In genomic region chr2:12717191-12717987, GRCh38 we compare ENCODE assay signal across 1 cellular context.
TF ChIP-seq lines count a peak whose summit lies in the region.

No MANE protein-coding gene starts in this region.

TF ChIP-seq in HepG2, 621 proteins besides CTCF, POLR2A, EP300 and RAD21 (continued from another document and continues in another):
- no peak for TF ChIP-seq ZBED4 (CRISPR knock-in tag; IDR thresholded peaks at IDR 0.05; ENCODE audit: borderline replicate concordance)
- 0 out of 2 replicates have a peak, but pooled peaks have one; percentile 15 for TF ChIP-seq HIVEP1 (CRISPR knock-in tag; IDR thresholded peaks at IDR 0.05)
- TF ChIP-seq MAFF (IDR thresholded peaks at IDR 0.05; ENCODE audit: low read depth, low read length), result no peak
- TF ChIP-seq, protein P1, sequence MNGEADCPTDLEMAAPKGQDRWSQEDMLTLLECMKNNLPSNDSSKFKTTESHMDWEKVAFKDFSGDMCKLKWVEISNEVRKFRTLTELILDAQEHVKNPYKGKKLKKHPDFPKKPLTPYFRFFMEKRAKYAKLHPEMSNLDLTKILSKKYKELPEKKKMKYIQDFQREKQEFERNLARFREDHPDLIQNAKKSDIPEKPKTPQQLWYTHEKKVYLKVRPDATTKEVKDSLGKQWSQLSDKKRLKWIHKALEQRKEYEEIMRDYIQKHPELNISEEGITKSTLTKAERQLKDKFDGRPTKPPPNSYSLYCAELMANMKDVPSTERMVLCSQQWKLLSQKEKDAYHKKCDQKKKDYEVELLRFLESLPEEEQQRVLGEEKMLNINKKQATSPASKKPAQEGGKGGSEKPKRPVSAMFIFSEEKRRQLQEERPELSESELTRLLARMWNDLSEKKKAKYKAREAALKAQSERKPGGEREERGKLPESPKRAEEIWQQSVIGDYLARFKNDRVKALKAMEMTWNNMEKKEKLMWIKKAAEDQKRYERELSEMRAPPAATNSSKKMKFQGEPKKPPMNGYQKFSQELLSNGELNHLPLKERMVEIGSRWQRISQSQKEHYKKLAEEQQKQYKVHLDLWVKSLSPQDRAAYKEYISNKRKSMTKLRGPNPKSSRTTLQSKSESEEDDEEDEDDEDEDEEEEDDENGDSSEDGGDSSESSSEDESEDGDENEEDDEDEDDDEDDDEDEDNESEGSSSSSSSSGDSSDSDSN (CRISPR knock-in tag; IDR thresholded peaks at IDR 0.05), result peak; percentile 41; the same call in 1 of the 2 replicates
- no peak for TF ChIP-seq CBFB (CRISPR knock-in tag; IDR thresholded peaks at IDR 0.05)
- TF ChIP-seq ZNF768 (CRISPR knock-in tag; IDR thresholded peaks at IDR 0.05), result 0 out of 2 replicates have a peak, but pooled peaks have one; percentile 7
- TF ChIP-seq, protein P2, sequence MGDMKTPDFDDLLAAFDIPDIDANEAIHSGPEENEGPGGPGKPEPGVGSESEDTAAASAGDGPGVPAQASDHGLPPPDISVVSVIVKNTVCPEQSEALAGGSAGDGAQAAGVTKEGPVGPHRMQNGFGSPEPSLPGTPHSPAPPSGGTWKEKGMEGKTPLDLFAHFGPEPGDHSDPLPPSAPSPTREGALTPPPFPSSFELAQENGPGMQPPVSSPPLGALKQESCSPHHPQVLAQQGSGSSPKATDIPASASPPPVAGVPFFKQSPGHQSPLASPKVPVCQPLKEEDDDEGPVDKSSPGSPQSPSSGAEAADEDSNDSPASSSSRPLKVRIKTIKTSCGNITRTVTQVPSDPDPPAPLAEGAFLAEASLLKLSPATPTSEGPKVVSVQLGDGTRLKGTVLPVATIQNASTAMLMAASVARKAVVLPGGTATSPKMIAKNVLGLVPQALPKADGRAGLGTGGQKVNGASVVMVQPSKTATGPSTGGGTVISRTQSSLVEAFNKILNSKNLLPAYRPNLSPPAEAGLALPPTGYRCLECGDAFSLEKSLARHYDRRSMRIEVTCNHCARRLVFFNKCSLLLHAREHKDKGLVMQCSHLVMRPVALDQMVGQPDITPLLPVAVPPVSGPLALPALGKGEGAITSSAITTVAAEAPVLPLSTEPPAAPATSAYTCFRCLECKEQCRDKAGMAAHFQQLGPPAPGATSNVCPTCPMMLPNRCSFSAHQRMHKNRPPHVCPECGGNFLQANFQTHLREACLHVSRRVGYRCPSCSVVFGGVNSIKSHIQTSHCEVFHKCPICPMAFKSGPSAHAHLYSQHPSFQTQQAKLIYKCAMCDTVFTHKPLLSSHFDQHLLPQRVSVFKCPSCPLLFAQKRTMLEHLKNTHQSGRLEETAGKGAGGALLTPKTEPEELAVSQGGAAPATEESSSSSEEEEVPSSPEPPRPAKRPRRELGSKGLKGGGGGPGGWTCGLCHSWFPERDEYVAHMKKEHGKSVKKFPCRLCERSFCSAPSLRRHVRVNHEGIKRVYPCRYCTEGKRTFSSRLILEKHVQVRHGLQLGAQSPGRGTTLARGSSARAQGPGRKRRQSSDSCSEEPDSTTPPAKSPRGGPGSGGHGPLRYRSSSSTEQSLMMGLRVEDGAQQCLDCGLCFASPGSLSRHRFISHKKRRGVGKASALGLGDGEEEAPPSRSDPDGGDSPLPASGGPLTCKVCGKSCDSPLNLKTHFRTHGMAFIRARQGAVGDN (CRISPR knock-in tag; IDR thresholded peaks at IDR 0.05), result peak; percentile 67
- TF ChIP-seq ONECUT2 (CRISPR knock-in tag; IDR thresholded peaks at IDR 0.05), result no peak
- TF ChIP-seq ARID2 (CRISPR knock-in tag; IDR thresholded peaks at IDR 0.05; ENCODE audit: borderline replicate concordance), result no peak
- no peak for TF ChIP-seq NCOA2 (CRISPR knock-in tag; IDR thresholded peaks at IDR 0.05)
- 0 out of 2 replicates have a peak, but pooled peaks have one; percentile 4 for TF ChIP-seq KDM3A (CRISPR knock-in tag; IDR thresholded peaks at IDR 0.05; ENCODE audit: low read depth)
- no peak for TF ChIP-seq SRSF1 (optimal IDR thresholded peaks at IDR 0.05; ENCODE audit: low read depth, low read length)
- TF ChIP-seq TBP (CRISPR knock-in tag; IDR thresholded peaks at IDR 0.05), result no peak
- TF ChIP-seq ZNF709 (CRISPR knock-in tag; IDR thresholded peaks at IDR 0.05), result no peak
- TF ChIP-seq HMG20A (CRISPR knock-in tag; IDR thresholded peaks at IDR 0.05; ENCODE audit: borderline replicate concordance), result no peak
- TF ChIP-seq KDM5A (IDR thresholded peaks at IDR 0.05; ENCODE audit: borderline replicate concordance, low read length), result no peak
- TF ChIP-seq FOXA3 (CRISPR knock-in tag; IDR thresholded peaks at IDR 0.05), result no peak
- no peak for TF ChIP-seq FOXJ3 (CRISPR knock-in tag; IDR thresholded peaks at IDR 0.05; ENCODE audit: borderline replicate concordance)
- TF ChIP-seq ZNF674 (CRISPR knock-in tag; IDR thresholded peaks at IDR 0.05; ENCODE audit: low read depth), result no peak
- no peak for TF ChIP-seq STAT5B (CRISPR knock-in tag; IDR thresholded peaks at IDR 0.05)
- no peak for TF ChIP-seq ZNF24 (IDR thresholded peaks at IDR 0.05)
- no peak for TF ChIP-seq NCOA5 (CRISPR knock-in tag; IDR thresholded peaks at IDR 0.05)
- no peak for TF ChIP-seq NFIC (IDR thresholded peaks at IDR 0.05; ENCODE audit: low read length)
- TF ChIP-seq ZBTB8A (CRISPR knock-in tag; IDR thresholded peaks at IDR 0.05; ENCODE audit: borderline replicate concordance, low read depth), result no peak
- TF ChIP-seq ZNF124 (CRISPR knock-in tag; IDR thresholded peaks at IDR 0.05), result no peak
- TF ChIP-seq ZNF652 (CRISPR knock-in tag; IDR thresholded peaks at IDR 0.05; ENCODE audit: borderline replicate concordance, low read depth), result no peak
- no peak for TF ChIP-seq ZNF879 (CRISPR knock-in tag; IDR thresholded peaks at IDR 0.05)
- no peak for TF ChIP-seq ZSCAN9 (CRISPR knock-in tag; IDR thresholded peaks at IDR 0.05; ENCODE audit: borderline replicate concordance)
- no peak; the same call in 1 of the 2 replicates for TF ChIP-seq ZNF232 (CRISPR knock-in tag; IDR thresholded peaks at IDR 0.05; ENCODE audit: borderline replicate concordance)
- TF ChIP-seq, protein P3, sequence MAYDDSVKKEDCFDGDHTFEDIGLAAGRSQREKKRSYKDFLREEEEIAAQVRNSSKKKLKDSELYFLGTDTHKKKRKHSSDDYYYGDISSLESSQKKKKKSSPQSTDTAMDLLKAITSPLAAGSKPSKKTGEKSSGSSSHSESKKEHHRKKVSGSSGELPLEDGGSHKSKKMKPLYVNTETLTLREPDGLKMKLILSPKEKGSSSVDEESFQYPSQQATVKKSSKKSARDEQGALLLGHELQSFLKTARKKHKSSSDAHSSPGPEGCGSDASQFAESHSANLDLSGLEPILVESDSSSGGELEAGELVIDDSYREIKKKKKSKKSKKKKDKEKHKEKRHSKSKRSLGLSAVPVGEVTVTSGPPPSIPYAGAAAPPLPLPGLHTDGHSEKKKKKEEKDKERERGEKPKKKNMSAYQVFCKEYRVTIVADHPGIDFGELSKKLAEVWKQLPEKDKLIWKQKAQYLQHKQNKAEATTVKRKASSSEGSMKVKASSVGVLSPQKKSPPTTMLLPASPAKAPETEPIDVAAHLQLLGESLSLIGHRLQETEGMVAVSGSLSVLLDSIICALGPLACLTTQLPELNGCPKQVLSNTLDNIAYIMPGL (CRISPR knock-in tag; IDR thresholded peaks at IDR 0.05; ENCODE audit: borderline replicate concordance in 1 of 2, low read depth in 1 of 2), result 0 out of 4 replicates have a peak, but pooled peaks of 1 of the 2 experiments have one; percentile 37
- no peak for TF ChIP-seq ZNF382 (CRISPR knock-in tag; IDR thresholded peaks at IDR 0.05; ENCODE audit: borderline replicate concordance)
- TF ChIP-seq, protein P4, sequence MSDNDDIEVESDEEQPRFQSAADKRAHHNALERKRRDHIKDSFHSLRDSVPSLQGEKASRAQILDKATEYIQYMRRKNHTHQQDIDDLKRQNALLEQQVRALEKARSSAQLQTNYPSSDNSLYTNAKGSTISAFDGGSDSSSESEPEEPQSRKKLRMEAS (IDR thresholded peaks at IDR 0.05), result peak; percentile 64
- TF ChIP-seq, protein P5, sequence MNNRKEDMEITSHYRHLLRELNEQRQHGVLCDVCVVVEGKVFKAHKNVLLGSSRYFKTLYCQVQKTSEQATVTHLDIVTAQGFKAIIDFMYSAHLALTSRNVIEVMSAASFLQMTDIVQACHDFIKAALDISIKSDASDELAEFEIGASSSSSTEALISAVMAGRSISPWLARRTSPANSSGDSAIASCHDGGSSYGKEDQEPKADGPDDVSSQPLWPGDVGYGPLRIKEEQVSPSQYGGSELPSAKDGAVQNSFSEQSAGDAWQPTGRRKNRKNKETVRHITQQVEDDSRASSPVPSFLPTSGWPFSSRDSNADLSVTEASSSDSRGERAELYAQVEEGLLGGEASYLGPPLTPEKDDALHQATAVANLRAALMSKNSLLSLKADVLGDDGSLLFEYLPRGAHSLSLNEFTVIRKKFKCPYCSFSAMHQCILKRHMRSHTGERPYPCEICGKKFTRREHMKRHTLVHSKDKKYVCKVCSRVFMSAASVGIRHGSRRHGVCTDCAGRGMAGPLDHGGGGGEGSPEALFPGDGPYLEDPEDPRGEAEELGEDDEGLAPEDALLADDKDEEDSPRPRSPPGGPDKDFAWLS (CRISPR knock-in tag; IDR thresholded peaks at IDR 0.05; ENCODE audit: borderline replicate concordance), result no peak
- no peak for TF ChIP-seq NFATC3 (CRISPR knock-in tag; IDR thresholded peaks at IDR 0.05)
- TF ChIP-seq ZNF234 (CRISPR knock-in tag; conservative IDR thresholded peaks at IDR 0.05), result no peak
- TF ChIP-seq ZFY (CRISPR knock-in tag; IDR thresholded peaks at IDR 0.05), result 0 out of 2 replicates have a peak, but pooled peaks have one; percentile 25
- no peak for TF ChIP-seq ZNF296 (CRISPR knock-in tag; conservative IDR thresholded peaks at IDR 0.05)
- TF ChIP-seq ZNF850 (CRISPR knock-in tag; conservative IDR thresholded peaks at IDR 0.05), result no peak
- no peak for TF ChIP-seq IRF1 (CRISPR knock-in tag; IDR thresholded peaks at IDR 0.05; ENCODE audit: low read depth)
- TF ChIP-seq, protein P6, sequence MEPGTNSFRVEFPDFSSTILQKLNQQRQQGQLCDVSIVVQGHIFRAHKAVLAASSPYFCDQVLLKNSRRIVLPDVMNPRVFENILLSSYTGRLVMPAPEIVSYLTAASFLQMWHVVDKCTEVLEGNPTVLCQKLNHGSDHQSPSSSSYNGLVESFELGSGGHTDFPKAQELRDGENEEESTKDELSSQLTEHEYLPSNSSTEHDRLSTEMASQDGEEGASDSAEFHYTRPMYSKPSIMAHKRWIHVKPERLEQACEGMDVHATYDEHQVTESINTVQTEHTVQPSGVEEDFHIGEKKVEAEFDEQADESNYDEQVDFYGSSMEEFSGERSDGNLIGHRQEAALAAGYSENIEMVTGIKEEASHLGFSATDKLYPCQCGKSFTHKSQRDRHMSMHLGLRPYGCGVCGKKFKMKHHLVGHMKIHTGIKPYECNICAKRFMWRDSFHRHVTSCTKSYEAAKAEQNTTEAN (CRISPR knock-in tag; conservative IDR thresholded peaks at IDR 0.05), result no peak
- TF ChIP-seq AGO1 (IDR thresholded peaks at IDR 0.05; ENCODE audit: low read depth, low read length, poor library complexity, severe bottlenecking), result peak; percentile 30
- no peak for TF ChIP-seq GTF2F1 (IDR thresholded peaks at IDR 0.05; ENCODE audit: low read length)
- no peak for TF ChIP-seq JUN (CRISPR knock-in tag; IDR thresholded peaks at IDR 0.05)
- TF ChIP-seq PRPF4 (IDR thresholded peaks at IDR 0.05; ENCODE audit: low read depth, low read length, poor library complexity, severe bottlenecking), result no peak
- TF ChIP-seq, protein P7, sequence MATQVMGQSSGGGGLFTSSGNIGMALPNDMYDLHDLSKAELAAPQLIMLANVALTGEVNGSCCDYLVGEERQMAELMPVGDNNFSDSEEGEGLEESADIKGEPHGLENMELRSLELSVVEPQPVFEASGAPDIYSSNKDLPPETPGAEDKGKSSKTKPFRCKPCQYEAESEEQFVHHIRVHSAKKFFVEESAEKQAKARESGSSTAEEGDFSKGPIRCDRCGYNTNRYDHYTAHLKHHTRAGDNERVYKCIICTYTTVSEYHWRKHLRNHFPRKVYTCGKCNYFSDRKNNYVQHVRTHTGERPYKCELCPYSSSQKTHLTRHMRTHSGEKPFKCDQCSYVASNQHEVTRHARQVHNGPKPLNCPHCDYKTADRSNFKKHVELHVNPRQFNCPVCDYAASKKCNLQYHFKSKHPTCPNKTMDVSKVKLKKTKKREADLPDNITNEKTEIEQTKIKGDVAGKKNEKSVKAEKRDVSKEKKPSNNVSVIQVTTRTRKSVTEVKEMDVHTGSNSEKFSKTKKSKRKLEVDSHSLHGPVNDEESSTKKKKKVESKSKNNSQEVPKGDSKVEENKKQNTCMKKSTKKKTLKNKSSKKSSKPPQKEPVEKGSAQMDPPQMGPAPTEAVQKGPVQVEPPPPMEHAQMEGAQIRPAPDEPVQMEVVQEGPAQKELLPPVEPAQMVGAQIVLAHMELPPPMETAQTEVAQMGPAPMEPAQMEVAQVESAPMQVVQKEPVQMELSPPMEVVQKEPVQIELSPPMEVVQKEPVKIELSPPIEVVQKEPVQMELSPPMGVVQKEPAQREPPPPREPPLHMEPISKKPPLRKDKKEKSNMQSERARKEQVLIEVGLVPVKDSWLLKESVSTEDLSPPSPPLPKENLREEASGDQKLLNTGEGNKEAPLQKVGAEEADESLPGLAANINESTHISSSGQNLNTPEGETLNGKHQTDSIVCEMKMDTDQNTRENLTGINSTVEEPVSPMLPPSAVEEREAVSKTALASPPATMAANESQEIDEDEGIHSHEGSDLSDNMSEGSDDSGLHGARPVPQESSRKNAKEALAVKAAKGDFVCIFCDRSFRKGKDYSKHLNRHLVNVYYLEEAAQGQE (IDR thresholded peaks at IDR 0.05; ENCODE audit: borderline replicate concordance in 1 of 2, low read depth in 1 of 2, low read length in 2 of 2), result no peak
- TF ChIP-seq ZKSCAN1 (IDR thresholded peaks at IDR 0.05; ENCODE audit: low read length), result no peak
